ENCODE assay signal across 13 cellular contexts in genomic region chr3:58497074-58497473, GRCh38. TPM values are rescaled to one million over a fixed set of nuclear protein-coding genes. Genes with fewer than 3 reads are reported as not detected.
A peak's percentile ranks its signal among the peaks of the same experiment; 100 is the strongest.
DNase-seq lines count a peak whose midpoint lies in the region; ATAC-seq and TF ChIP-seq lines count a peak whose summit lies in the region.
"Had no signal": no experiment of that assay in that cellular context is flagged by ENCODE, and none has a peak within 500 bp of the region (broad histone marks: within the 10 kb centered on the region; RNA-seq: fewer than 3 reads in every experiment).

No MANE protein-coding gene starts in this region.

- H3K36me3 ChIP-seq in HUES64 (ENCODE audit: insufficient read depth, low read length) (peaks cover 18% of the 10 kb centered on the region), mesenchymal stem cell (ENCODE audit: control insufficient read depth in 1 of 2, insufficient read depth in 2 of 2, low read depth in 1 of 2, low read length in 2 of 2) (peaks cover 0 to 16% of the 10 kb centered on the region in 2 experiments), left lung (peaks cover 0 to 23% of the 10 kb centered on the region in 2 donors)

- no peak overlapping the region for H3K4me2 ChIP-seq in mesenchymal stem cell (ENCODE audit: low read length, poor library complexity, severe bottlenecking)

- no peak overlapping the region for H2BK5ac ChIP-seq in mesenchymal stem cell (ENCODE audit: low read depth, low read length, poor library complexity, severe bottlenecking)

- WGBS in HUES64, result 3% methylated on average over 1 of the region's 1 CpG
- 29% methylated on average over 1 of the region's 1 CpG for WGBS in mesenchymal stem cell

- no peak for TF ChIP-seq CTCF in left lung (IDR thresholded peaks at IDR 0.05)

- no peak overlapping the region for H3K23ac ChIP-seq in mesenchymal stem cell (ENCODE audit: low read length in 2 of 2)

- no peak overlapping the region for H2AK5ac ChIP-seq in mesenchymal stem cell (ENCODE audit: low read length, severe bottlenecking)

- no peak overlapping the region for H2BK120ac ChIP-seq in mesenchymal stem cell (ENCODE audit: low read depth, low read length)

- H3K9ac ChIP-seq in HUES64 (ENCODE audit: low read depth, low read length), result peak overlapping the region; percentile 39; the same call in 1 of the 2 replicates
- peak overlapping the region; percentile 29 for H3K9ac ChIP-seq in mesenchymal stem cell (ENCODE audit: low read length)

- H3K4ac ChIP-seq in mesenchymal stem cell (ENCODE audit: low read depth in 1 of 2, low read length in 2 of 2), result no peak overlapping the region

- peaks cover 51% of the 10 kb centered on the region for H3K4me1 ChIP-seq in HUES64 (ENCODE audit: insufficient read depth, low read length)
- peaks cover 3% of the 10 kb centered on the region for H3K4me1 ChIP-seq in mesenchymal stem cell (ENCODE audit: control insufficient read depth, insufficient read depth, low read depth, low read length)
- peaks cover 15 to 45% of the 10 kb centered on the region in 2 donors for H3K4me1 ChIP-seq in left lung

- ATAC-seq in left lung (no peak), GM19324 (IDR thresholded peaks at IDR 0.05; ENCODE audit: low FRiP score, unreplicated experiment) (no peak)
- ATAC-seq: mucosa of descending colon had no signal

- H3K27me3 ChIP-seq in HUES64 (ENCODE audit: insufficient read depth, low read length) (no peaks in the 10 kb centered on the region), mesenchymal stem cell (ENCODE audit: control insufficient read depth in 1 of 2, insufficient read depth in 1 of 2, low read length in 2 of 2) (no peaks in the 10 kb centered on the region), left lung (no peaks in the 10 kb centered on the region)
- H3K27me3 ChIP-seq: esophagus squamous epithelium, Peyer's patch had no signal

- no peak overlapping the region for H4K91ac ChIP-seq in mesenchymal stem cell (ENCODE audit: low read length)

- H3K4me3 ChIP-seq in HUES64 (ENCODE audit: low read length) (peak overlapping the region; percentile 27; the same call in 1 of the 2 replicates), mesenchymal stem cell (ENCODE audit: insufficient read depth in 1 of 2, low read depth in 1 of 2, low read length in 2 of 2) (no peak overlapping the region), left lung (no peak overlapping the region)
- H3K4me3 ChIP-seq: esophagus squamous epithelium, mucosa of descending colon, Peyer's patch had no signal

- H3K14ac ChIP-seq in mesenchymal stem cell (ENCODE audit: low read length in 2 of 2), result no peak overlapping the region

- intact Hi-C loops in left lung (cut with DNase I), result no loop called here

- peaks cover 23% of the 10 kb centered on the region for H3K79me1 ChIP-seq in mesenchymal stem cell (replicated peaks; ENCODE audit: low read length, poor library complexity, severe bottlenecking)

- H3K27ac ChIP-seq in HUES64 (ENCODE audit: low read depth, low read length) (peak overlapping the region; percentile 84), mesenchymal stem cell (ENCODE audit: low read length, poor library complexity, severe bottlenecking) (no peak overlapping the region), left lung (no peak overlapping the region)
- H3K27ac ChIP-seq: Peyer's patch had no signal

- no peak overlapping the region for H4K8ac ChIP-seq in mesenchymal stem cell (ENCODE audit: low read length)

- no peak overlapping the region for H2BK12ac ChIP-seq in mesenchymal stem cell (ENCODE audit: low read length in 2 of 2)

- no peak overlapping the region for H2BK15ac ChIP-seq in mesenchymal stem cell (ENCODE audit: low read depth, poor library complexity, severe bottlenecking)

- H3K9me3 ChIP-seq in HUES64 (ENCODE audit: insufficient read depth, low read depth, low read length) (no peaks in the 10 kb centered on the region), mesenchymal stem cell (ENCODE audit: control insufficient read depth, low read length) (no peaks in the 10 kb centered on the region), left lung (no peaks in the 10 kb centered on the region)
- H3K9me3 ChIP-seq: esophagus squamous epithelium, mucosa of descending colon, Peyer's patch had no signal

- DNase-seq in COLO829 (ENCODE audit: low spot score) (peak; percentile 58), cerebellar nuclear complex (lab: John Stamatoyannopoulos, UW) (peak; percentile 19 to 79), mesenchymal stem cell (no peak), AG08396 (ENCODE audit: low spot score) (no peak), DMS153 (lab: John Stamatoyannopoulos, UW) (no peak), left lung (no peak)
- DNase-seq: activated CD4-positive, alpha-beta T cell treated with anti-CD3 and anti-CD28 coated beads for 4 hours; activated naive CD8-positive, alpha-beta T cell treated with anti-CD3 and anti-CD28 coated beads for 36 hours; esophagus squamous epithelium; mucosa of descending colon; Peyer's patch had no signal

- H3K18ac ChIP-seq in mesenchymal stem cell (ENCODE audit: low read depth in 1 of 2, low read length in 2 of 2), result no peak overlapping the region

- no peak overlapping the region for H2AFZ ChIP-seq in mesenchymal stem cell (ENCODE audit: low read depth, low read length)

RNA-seq across cellular contexts. Expression of gene KCTD6, which starts 5.2 kb away (rescaled TPM):
- 15.9 TPM for polyA plus RNA-seq in HUES64 (2013, experiment 1 of 2)
- polyA plus RNA-seq in HUES64 (2013, experiment 2 of 2), result 22.1 TPM
- 5.4 TPM for polyA plus RNA-seq in mesenchymal stem cell (2013, experiment 1 of 2)
- 5.7 TPM for polyA plus RNA-seq in mesenchymal stem cell (2013, experiment 2 of 2)
- total RNA-seq in left lung, result 10 to 100 TPM in 1 of 2 donors, 1 to 10 TPM in 1; 8.1 to 10.7 TPM

RNA-seq across cellular contexts. Expression of gene ACOX2, which starts 39.9 kb away (rescaled TPM):
- polyA plus RNA-seq in HUES64 (2013, experiment 1 of 2), result 4.6 TPM
- 3.5 TPM for polyA plus RNA-seq in HUES64 (2013, experiment 2 of 2)
- polyA plus RNA-seq in mesenchymal stem cell (2013, experiment 1 of 2), result 3.2 TPM
- 3.6 TPM for polyA plus RNA-seq in mesenchymal stem cell (2013, experiment 2 of 2)
- 10 to 100 TPM in 1 of 2 donors, 1 to 10 TPM in 1; 9.8 to 31.0 TPM for total RNA-seq in left lung
- total RNA-seq: activated naive CD8-positive, alpha-beta T cell treated with anti-CD3 and anti-CD28 coated beads for 36 hours had no signal

Comparison
In these comparisons a context has a peak if more than half of its experiments do, and no peak if none do; other contexts are left out.
1. DNase-seq: peak in COLO829 (single experiment) and cerebellar nuclear complex (2 of 2); none in mesenchymal stem cell (single experiment), AG08396 (single experiment), DMS153 (single experiment) and left lung (0 of 2).